Comparison of ENCODE assay signal across 34 cellular contexts in genomic region chr7:83142365-83142764, GRCh38. TPM values are rescaled to one million over a fixed set of nuclear protein-coding genes. Genes with fewer than 3 reads are reported as not detected.
"Had no signal": no experiment of that assay in that cellular context is flagged by ENCODE, and none has a peak within 500 bp of the region (broad histone marks: within the 10 kb centered on the region; RNA-seq: fewer than 3 reads in every experiment).

No MANE protein-coding gene starts in this region.

- H3K4me1 ChIP-seq: ascending aorta, colonic mucosa had no signal

- H3K27ac Mint-ChIP-seq: activated CD4-positive, alpha-beta memory T cell treated with anti-CD3 and anti-CD28 coated beads, Interleukin-2, amount 10 ng/mL, durations not matched to agents 7 days and 5 days; activated CD4-positive, alpha-beta T cell treated with anti-CD3 and anti-CD28 coated beads for 36 hours; activated CD4-positive, alpha-beta T cell treated with anti-CD3 and anti-CD28 coated beads, Interleukin-2, amount 10 ng/mL, durations not matched to agents 7 days and 5 days; activated CD8-positive, alpha-beta memory T cell treated with anti-CD3 and anti-CD28 coated beads, Interleukin-2, amount 10 ng/mL, durations not matched to agents 7 days and 5 days; activated CD8-positive, alpha-beta T cell treated with anti-CD3 and anti-CD28 coated beads, Interleukin-2, amount 10 ng/mL, durations not matched to agents 7 days and 5 days; activated naive CD4-positive, alpha-beta T cell treated with anti-CD3 and anti-CD28 coated beads, Interleukin-2, amount 50 U/mL, for 24 hours; activated naive CD8-positive, alpha-beta T cell; activated naive CD8-positive, alpha-beta T cell treated with anti-CD3 and anti-CD28 coated beads, Interleukin-2, amount 10 ng/mL, durations not matched to agents 7 days and 5 days; activated naive CD8-positive, alpha-beta T cell treated with anti-CD3 and anti-CD28 coated beads, Interleukin-2, amount 50 U/mL, for 24 hours; activated T-cell treated with anti-CD3 and anti-CD28 coated beads, Interleukin-2, amount 50 U/mL, for 24 hours; activated T-helper 2 cell treated with anti-CD3 and anti-CD28 coated beads, Interferon-gamma antibody, Interleukin-2, Interleukin-4, amounts not matched to agents 10 μg/mL and 5 μg/mL and 100 μg/mL, durations not matched to agents 14 hours and 24 hours and 36 hours; brain; T-helper 17 cell had no signal

- H3K36me3 ChIP-seq: ascending aorta, cardiac muscle cell, colonic mucosa had no signal

- H3K27me3 ChIP-seq: ascending aorta, cardiac muscle cell, colonic mucosa had no signal

- H3K36me3 Mint-ChIP-seq: activated CD8-positive, alpha-beta memory T cell treated with anti-CD3 and anti-CD28 coated beads, Interleukin-2, amount 10 ng/mL, durations not matched to agents 7 days and 5 days; activated naive CD4-positive, alpha-beta T cell treated with anti-CD3 and anti-CD28 coated beads, Interleukin-2, amount 50 U/mL, for 24 hours; activated naive CD8-positive, alpha-beta T cell; activated naive CD8-positive, alpha-beta T cell treated with anti-CD3 and anti-CD28 coated beads, Interleukin-2, amount 10 ng/mL, durations not matched to agents 7 days and 5 days had no signal

- H3K9me3 Mint-ChIP-seq: activated CD4-positive, alpha-beta memory T cell treated with anti-CD3 and anti-CD28 coated beads, Interleukin-2, amount 10 ng/mL, durations not matched to agents 7 days and 5 days; activated CD4-positive, alpha-beta T cell treated with anti-CD3 and anti-CD28 coated beads, Interleukin-2, amount 10 ng/mL, durations not matched to agents 7 days and 5 days; activated naive CD8-positive, alpha-beta T cell treated with anti-CD3 and anti-CD28 coated beads, Interleukin-2, amount 10 ng/mL, durations not matched to agents 7 days and 5 days; activated T-helper 2 cell treated with anti-CD3 and anti-CD28 coated beads, Interferon-gamma antibody, Interleukin-2, Interleukin-4, amounts not matched to agents 10 μg/mL and 5 μg/mL and 100 μg/mL, durations not matched to agents 14 hours and 24 hours and 36 hours; central memory CD8-positive, alpha-beta T cell had no signal

- H3K4me3 ChIP-seq: ascending aorta, cardiac muscle cell, colonic mucosa had no signal

- H3K4me1 Mint-ChIP-seq: activated CD4-positive, alpha-beta memory T cell treated with anti-CD3 and anti-CD28 coated beads, Interleukin-2, amount 10 ng/mL, durations not matched to agents 7 days and 5 days; activated CD4-positive, alpha-beta T cell treated with anti-CD3 and anti-CD28 coated beads for 36 hours; activated CD4-positive, alpha-beta T cell treated with anti-CD3 and anti-CD28 coated beads, Interleukin-2, amount 10 ng/mL, durations not matched to agents 7 days and 5 days; activated CD8-positive, alpha-beta memory T cell treated with anti-CD3 and anti-CD28 coated beads, Interleukin-2, amount 10 ng/mL, durations not matched to agents 7 days and 5 days; activated naive CD4-positive, alpha-beta T cell treated with anti-CD3 and anti-CD28 coated beads, Interleukin-2, amount 50 U/mL, for 24 hours; activated naive CD8-positive, alpha-beta T cell treated with anti-CD3 and anti-CD28 coated beads, Interleukin-2, amount 10 ng/mL, durations not matched to agents 7 days and 5 days; activated naive CD8-positive, alpha-beta T cell treated with anti-CD3 and anti-CD28 coated beads, Interleukin-2, amount 50 U/mL, for 24 hours; central memory CD8-positive, alpha-beta T cell; T-helper 17 cell had no signal

- H3K27ac ChIP-seq: ascending aorta, cardiac muscle cell, colonic mucosa, VCaP had no signal

- H3K4me3 Mint-ChIP-seq: activated CD4-positive, alpha-beta memory T cell treated with anti-CD3 and anti-CD28 coated beads, Interleukin-2, amount 10 ng/mL, durations not matched to agents 7 days and 5 days; activated CD4-positive, alpha-beta T cell treated with anti-CD3 and anti-CD28 coated beads for 36 hours; activated CD4-positive, alpha-beta T cell treated with anti-CD3 and anti-CD28 coated beads, Interleukin-2, amount 10 ng/mL, durations not matched to agents 7 days and 5 days; activated CD8-positive, alpha-beta memory T cell treated with anti-CD3 and anti-CD28 coated beads, Interleukin-2, amount 10 ng/mL, durations not matched to agents 7 days and 5 days; activated CD8-positive, alpha-beta T cell treated with anti-CD3 and anti-CD28 coated beads, Interleukin-2, amount 10 ng/mL, durations not matched to agents 7 days and 5 days; activated naive CD4-positive, alpha-beta T cell treated with anti-CD3 and anti-CD28 coated beads, Interleukin-2, amount 50 U/mL, for 24 hours; activated naive CD8-positive, alpha-beta T cell; activated naive CD8-positive, alpha-beta T cell treated with anti-CD3 and anti-CD28 coated beads, Interleukin-2, amount 10 ng/mL, durations not matched to agents 7 days and 5 days; activated naive CD8-positive, alpha-beta T cell treated with anti-CD3 and anti-CD28 coated beads, Interleukin-2, amount 50 U/mL, for 24 hours; activated T-cell treated with anti-CD3 and anti-CD28 coated beads, Interleukin-2, amount 50 U/mL, for 24 hours; brain; central memory CD8-positive, alpha-beta T cell; T-helper 17 cell had no signal

- ATAC-seq: activated CD4-positive, alpha-beta T cell treated with anti-CD3 and anti-CD28 coated beads for 36 hours; activated CD4-positive, CD25-positive, alpha-beta regulatory T cell treated with anti-CD3 and anti-CD28 coated beads, Interleukin-2, amount 50 U/mL, for 24 hours; activated CD8-positive, alpha-beta memory T cell treated with anti-CD3 and anti-CD28 coated beads, Interleukin-2, amount 10 ng/mL, durations not matched to agents 7 days and 5 days; activated CD8-positive, alpha-beta T cell treated with anti-CD3 and anti-CD28 coated beads, Interleukin-2, amount 10 ng/mL, durations not matched to agents 7 days and 5 days; activated naive CD8-positive, alpha-beta T cell treated with anti-CD3 and anti-CD28 coated beads, Interleukin-2, amount 50 U/mL, for 24 hours; T-helper 17 cell had no signal

- DNase-seq: activated CD4-positive, alpha-beta memory T cell treated with anti-CD3 and anti-CD28 coated beads, Interleukin-2, amount 10 ng/mL, durations not matched to agents 7 days and 5 days; activated CD4-positive, alpha-beta T cell treated with anti-CD3 and anti-CD28 coated beads for 1 hour; activated CD4-positive, alpha-beta T cell treated with anti-CD3 and anti-CD28 coated beads for 36 hours; activated CD4-positive, alpha-beta T cell treated with anti-CD3 and anti-CD28 coated beads for 48 hours; activated CD4-positive, alpha-beta T cell treated with anti-CD3 and anti-CD28 coated beads, Interleukin-2, amount 10 ng/mL, durations not matched to agents 7 days and 5 days; activated CD4-positive, alpha-beta T cell treated with anti-CD3 and anti-CD28 coated beads, Interleukin-2, amount 50 U/mL, for 48 hours; activated CD4-positive, CD25-positive, alpha-beta regulatory T cell; activated CD8-positive, alpha-beta memory T cell treated with anti-CD3 and anti-CD28 coated beads for 24 hours; activated CD8-positive, alpha-beta memory T cell treated with anti-CD3 and anti-CD28 coated beads, Interleukin-2, amount 10 ng/mL, durations not matched to agents 7 days and 5 days; activated CD8-positive, alpha-beta memory T cell treated with anti-CD3 and anti-CD28 coated beads, Interleukin-2, amount 50 U/mL, for 48 hours; activated CD8-positive, alpha-beta T cell treated with anti-CD3 and anti-CD28 coated beads, Interleukin-2, amount 10 ng/mL, durations not matched to agents 7 days and 5 days; activated effector memory CD4-positive, alpha-beta T cell treated with Interleukin-2 at 50 U/mL for 16 hours; activated gamma-delta T cell; activated naive CD4-positive, alpha-beta T cell treated with Interleukin-2 at 50 U/mL for 16 hours; activated naive CD8-positive, alpha-beta T cell treated with anti-CD3 and anti-CD28 coated beads, Interleukin-2, amount 10 ng/mL, durations not matched to agents 7 days and 5 days; activated naive CD8-positive, alpha-beta T cell treated with anti-CD3 and anti-CD28 coated beads, Interleukin-2, amount 50 U/mL, for 24 hours; activated T-cell treated with anti-CD3 and anti-CD28 coated beads, Interleukin-2, amount 50 U/mL, for 24 hours; activated T-cell treated with anti-CD3 and anti-CD28 coated beads, Interleukin-2, amount 50 U/mL, for 48 hours; amygdala; anterior cingulate cortex; cerebellar nuclear complex; colonic mucosa; T-helper 17 cell had no signal

- H3K27me3 Mint-ChIP-seq: activated CD4-positive, alpha-beta memory T cell treated with anti-CD3 and anti-CD28 coated beads, Interleukin-2, amount 10 ng/mL, durations not matched to agents 7 days and 5 days; activated CD4-positive, alpha-beta T cell treated with anti-CD3 and anti-CD28 coated beads for 36 hours; activated CD4-positive, alpha-beta T cell treated with anti-CD3 and anti-CD28 coated beads, Interleukin-2, amount 10 ng/mL, durations not matched to agents 7 days and 5 days; activated CD8-positive, alpha-beta memory T cell treated with anti-CD3 and anti-CD28 coated beads, Interleukin-2, amount 10 ng/mL, durations not matched to agents 7 days and 5 days; activated naive CD4-positive, alpha-beta T cell treated with anti-CD3 and anti-CD28 coated beads, Interleukin-2, amount 50 U/mL, for 24 hours; activated naive CD8-positive, alpha-beta T cell; activated naive CD8-positive, alpha-beta T cell treated with anti-CD3 and anti-CD28 coated beads, Interleukin-2, amount 10 ng/mL, durations not matched to agents 7 days and 5 days; activated naive CD8-positive, alpha-beta T cell treated with anti-CD3 and anti-CD28 coated beads, Interleukin-2, amount 50 U/mL, for 24 hours; activated T-cell treated with anti-CD3 and anti-CD28 coated beads, Interleukin-2, amount 50 U/mL, for 24 hours; brain; central memory CD8-positive, alpha-beta T cell; T-helper 17 cell had no signal

- H3K9me3 ChIP-seq: ascending aorta, colonic mucosa had no signal

RNA-seq across cellular contexts. Expression of gene PCLO, which starts 20.3 kb away (rescaled TPM):
- total RNA-seq: activated CD4-positive, alpha-beta memory T cell treated with anti-CD3 and anti-CD28 coated beads, Interleukin-2, amount 10 ng/mL, durations not matched to agents 7 days and 5 days; activated CD4-positive, alpha-beta T cell treated with anti-CD3 and anti-CD28 coated beads, Interleukin-2, amount 10 ng/mL, durations not matched to agents 7 days and 5 days; activated CD8-positive, alpha-beta memory T cell treated with anti-CD3 and anti-CD28 coated beads, Interleukin-2, amount 10 ng/mL, durations not matched to agents 7 days and 5 days; activated CD8-positive, alpha-beta T cell treated with anti-CD3 and anti-CD28 coated beads, Interleukin-2, amount 10 ng/mL, durations not matched to agents 7 days and 5 days; activated naive CD8-positive, alpha-beta T cell treated with anti-CD3 and anti-CD28 coated beads, Interleukin-2, amount 10 ng/mL, durations not matched to agents 7 days and 5 days; activated T-helper 2 cell treated with anti-CD3 and anti-CD28 coated beads, Interferon-gamma antibody, Interleukin-2, Interleukin-4, amounts not matched to agents 10 μg/mL and 5 μg/mL and 100 μg/mL, durations not matched to agents 14 hours and 24 hours and 36 hours; T-helper 1 cell treated with Interleukin-12 subunit alpha and Interleukin-12 subunit beta and Interleukin-4 antibody, amounts not matched to agents 30 ng/mL and 1 ng/mL, for 36 hours; T-helper 2 cell treated with Interferon-gamma antibody and Interleukin-4, amounts not matched to agents 100 ng/mL and 5 ng/mL, for 36 hours had no signal
